16 cellular contexts compared by ENCODE assay signal in genomic region chr4:109094061-109094460, GRCh38.
"Had no signal": no experiment of that assay in that cellular context is flagged by ENCODE, and none has a peak within 500 bp of the region (broad histone marks: within the 10 kb centered on the region; RNA-seq: fewer than 3 reads in every experiment).

No MANE protein-coding gene starts in this region.

- DNase-seq: activated CD4-positive, alpha-beta T cell treated with anti-CD3 and anti-CD28 coated beads, Interleukin-2, amount 50 U/mL, for 4 hours; activated CD8-positive, alpha-beta memory T cell treated with anti-CD3 and anti-CD28 coated beads, Interleukin-2, amount 50 U/mL, for 48 hours; activated naive CD4-positive, alpha-beta T cell treated with anti-CD3 and anti-CD28 coated beads, Interleukin-2, amount 10 ng/mL, durations not matched to agents 7 days and 5 days; activated T-cell treated with anti-CD3 and anti-CD28 coated beads, Interleukin-2, amount 50 U/mL, for 4 hours; effector CD4-positive, alpha-beta T cell; gastrocnemius medialis; heart left ventricle; left ventricle myocardium superior; mammary epithelial cell; natural killer cell; psoas muscle; right cardiac atrium; small intestine; stimulated activated CD4-positive, alpha-beta T cell treated with anti-CD3 and anti-CD28 coated beads, Interleukin-2, amount 100 ng/mL, for 24 hours had no signal

- H3K27ac ChIP-seq: gastrocnemius medialis, heart left ventricle, psoas muscle, SK-N-MC, thoracic aorta had no signal

- H3K4me1 ChIP-seq: gastrocnemius medialis, heart left ventricle, psoas muscle had no signal

- H3K9me3 ChIP-seq: gastrocnemius medialis, heart left ventricle, psoas muscle, thoracic aorta had no signal

- H3K36me3 ChIP-seq: gastrocnemius medialis, heart left ventricle, thoracic aorta had no signal

- H3K27me3 ChIP-seq: gastrocnemius medialis, heart left ventricle had no signal

- H3K4me3 ChIP-seq: gastrocnemius medialis, heart left ventricle, psoas muscle, SK-N-MC, thoracic aorta had no signal
